10 cellular contexts compared by ENCODE assay signal in the genomic region with DNA sequence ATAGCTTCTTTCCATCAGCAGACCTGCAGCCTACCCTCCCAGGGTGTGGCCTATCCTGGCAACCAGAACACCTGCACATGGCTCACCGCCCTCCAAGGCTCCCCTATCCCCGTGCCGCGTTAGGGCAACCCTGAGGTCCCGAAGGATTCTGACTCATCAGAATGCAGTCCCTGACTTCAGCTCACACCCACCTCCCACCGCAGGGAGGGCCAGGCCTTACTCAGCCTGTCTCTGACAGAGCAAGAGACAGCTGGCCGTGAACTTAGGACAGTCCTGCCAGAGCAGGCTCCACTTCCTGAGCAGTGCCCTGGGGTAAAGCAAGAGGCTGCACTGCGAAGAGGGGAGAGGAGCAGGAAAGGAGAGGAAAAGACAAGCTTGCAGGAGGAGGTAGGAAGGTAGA.
A peak's percentile ranks its signal among the peaks of the same experiment; 100 is the strongest.
DNase-seq lines count a peak whose midpoint lies in the region; ATAC-seq and TF ChIP-seq lines count a peak whose summit lies in the region.
"Had no signal": no experiment of that assay in that cellular context is flagged by ENCODE, and none has a peak within 500 bp of the region (broad histone marks: within the 10 kb centered on the region; RNA-seq: fewer than 3 reads in every experiment).

No MANE protein-coding gene starts in this region.

- no peak overlapping the region for H3K4me3 Mint-ChIP-seq in CD8-positive, alpha-beta T cell

- H3K9me3 ChIP-seq in right atrium auricular region (no peaks in the 10 kb centered on the region), colonic mucosa (no peaks in the 10 kb centered on the region), right lobe of liver (no peaks in the 10 kb centered on the region), vagina (no peaks in the 10 kb centered on the region)
- no peaks in the 10 kb centered on the region for H3K9me3 ChIP-seq in CD8-positive, alpha-beta T cell (ENCODE audit: low read length)

- intact Hi-C loops in Right ventricle myocardium inferior (cut with DNase I) = no loop called here
- intact Hi-C loops in colonic mucosa (cut with DNase I) = no loop called here
- intact Hi-C loops in right lobe of liver (cut with DNase I) = no loop called here
- intact Hi-C loops in vagina (cut with DNase I) = no loop called here
- intact Hi-C loops in CD8-positive, alpha-beta T cell (cut with DNase I, micrococcal nuclease) = no loop called here

- H3K27me3 Mint-ChIP-seq in CD8-positive, alpha-beta T cell (ENCODE audit: low read depth) = no peaks in the 10 kb centered on the region

- POLR2A ChIA-PET in CD8-positive, alpha-beta T cell (lab: Charles Lee) = no interaction called here

- TF ChIP-seq CTCF in right atrium auricular region (IDR thresholded peaks at IDR 0.05) (no peak), colonic mucosa (IDR thresholded peaks at IDR 0.05) (no peak), right lobe of liver (IDR thresholded peaks at IDR 0.05) (no peak), vagina (IDR thresholded peaks at IDR 0.05) (no peak)
- TF ChIP-seq CTCF in CD8-positive, alpha-beta T cell (IDR thresholded peaks at IDR 0.05) = no peak

- H3K4me1 Mint-ChIP-seq in CD8-positive, alpha-beta T cell (ENCODE audit: low read depth) = peaks cover 2% of the 10 kb centered on the region

- H3K9me3 Mint-ChIP-seq in CD8-positive, alpha-beta T cell = no peaks in the 10 kb centered on the region

- H3K36me3 ChIP-seq in right atrium auricular region = peaks cover 19% of the 10 kb centered on the region
- no peaks in the 10 kb centered on the region for H3K36me3 ChIP-seq in colonic mucosa
- peaks cover 0 to 25% (median 11%) of the 10 kb centered on the region in 4 donors for H3K36me3 ChIP-seq in right lobe of liver
- peaks cover 0 to 6% of the 10 kb centered on the region in 2 donors for H3K36me3 ChIP-seq in vagina
- H3K36me3 ChIP-seq in CD8-positive, alpha-beta T cell (ENCODE audit: insufficient read depth, low read length) = peaks cover 15% of the 10 kb centered on the region
- H3K36me3 ChIP-seq: cardiac muscle cell had no signal

- no peak overlapping the region for H3K27ac Mint-ChIP-seq in CD8-positive, alpha-beta T cell

- H3K4me1 ChIP-seq in right atrium auricular region = peaks cover 0 to 11% of the 10 kb centered on the region in 2 donors
- no peaks in the 10 kb centered on the region for H3K4me1 ChIP-seq in colonic mucosa
- H3K4me1 ChIP-seq in right lobe of liver = no peaks in the 10 kb centered on the region
- peaks cover 31% of the 10 kb centered on the region for H3K4me1 ChIP-seq in vagina
- no peaks in the 10 kb centered on the region for H3K4me1 ChIP-seq in CD8-positive, alpha-beta T cell (ENCODE audit: insufficient read depth, low read length)

- H3K4me3 ChIP-seq in right atrium auricular region = no peak overlapping the region
- no peak overlapping the region for H3K4me3 ChIP-seq in colonic mucosa
- no peak overlapping the region for H3K4me3 ChIP-seq in right lobe of liver
- H3K4me3 ChIP-seq in vagina = no peak overlapping the region
- no peak overlapping the region for H3K4me3 ChIP-seq in CD8-positive, alpha-beta T cell (ENCODE audit: low read depth, low read length)
- H3K4me3 ChIP-seq: cardiac muscle cell had no signal

- H3K9ac ChIP-seq in colonic mucosa (ENCODE audit: low read depth in 2 of 2, low read length in 2 of 2) = no peak overlapping the region

- 78% methylated on average over 8 of the region's 8 CpGs for WGBS in right lobe of liver (ENCODE audit: insufficient coverage, low coverage, low lambda C conversion rate, missing lambda C conversion rate)

- TF ChIP-seq POLR2A in right lobe of liver (IDR thresholded peaks at IDR 0.05) (no peak), vagina (IDR thresholded peaks at IDR 0.05) (no peak)

- ATAC-seq in Right ventricle myocardium inferior = peak; percentile 73
- peak; percentile 31 to 50 (median 36) for ATAC-seq in right lobe of liver
- ATAC-seq in CD8-positive, alpha-beta T cell = no peak

- no peak for DNase-seq in Right ventricle myocardium inferior (ENCODE audit: missing footprints)
- DNase-seq in right atrium auricular region (ENCODE audit: low spot score) = no peak
- DNase-seq in colonic mucosa = peak; percentile 62
- no peak for DNase-seq in right lobe of liver
- peak in 1 of 2 donors; percentile 83 for DNase-seq in vagina (ENCODE audit: extremely low spot score in 2 of 2)
- no peak for DNase-seq in NOMO-1 treated with DMSO at 0.1 percent for 48 hours (lab: John Stamatoyannopoulos, UW; ENCODE audit: unreplicated experiment)
- DNase-seq in NCI-H187 (lab: John Stamatoyannopoulos, UW) = no peak
- no peak for DNase-seq in CD8-positive, alpha-beta T cell

- peaks cover 72% of the 10 kb centered on the region for H3K36me3 Mint-ChIP-seq in CD8-positive, alpha-beta T cell

- no peaks in the 10 kb centered on the region for H3K27me3 ChIP-seq in right atrium auricular region
- H3K27me3 ChIP-seq in colonic mucosa = no peaks in the 10 kb centered on the region
- no peaks in the 10 kb centered on the region for H3K27me3 ChIP-seq in right lobe of liver
- H3K27me3 ChIP-seq in vagina = no peaks in the 10 kb centered on the region
- no peaks in the 10 kb centered on the region for H3K27me3 ChIP-seq in CD8-positive, alpha-beta T cell (ENCODE audit: insufficient read depth, low read length)
- H3K27me3 ChIP-seq: cardiac muscle cell had no signal

- H3K27ac ChIP-seq in right atrium auricular region (no peak overlapping the region), colonic mucosa (peak overlapping the region; percentile 27), right lobe of liver (no peak overlapping the region), vagina (peak overlapping the region; percentile 2)
- no peak overlapping the region for H3K27ac ChIP-seq in CD8-positive, alpha-beta T cell (ENCODE audit: low read depth, low read length)
- H3K27ac ChIP-seq: C4-2B, cardiac muscle cell had no signal

- CTCF ChIA-PET in CD8-positive, alpha-beta T cell (lab: Charles Lee) = interaction anchor here (0.5 to 1.2 kb wide), 2 partner anchors 199 to 324 kb away, joined by 3 read pairs; no protein-coding TSS in a partner anchor

Comparison
In these comparisons a context has a peak if more than half of its experiments do, and no peak if none do; other contexts are left out.
1. H3K27ac ChIP-seq: peak in colonic mucosa (single experiment) and vagina (single experiment); none in right atrium auricular region (0 of 2), right lobe of liver (0 of 3) and CD8-positive, alpha-beta T cell (single experiment).